17 cellular contexts compared by ENCODE assay signal in genomic region chr10:13416760-13417159, GRCh38.
"Had no signal": no experiment of that assay in that cellular context is flagged by ENCODE, and none has a peak within 500 bp of the region (broad histone marks: within the 10 kb centered on the region; RNA-seq: fewer than 3 reads in every experiment).

No MANE protein-coding gene starts in this region.

- H3K36me3 Mint-ChIP-seq: stimulated activated naive B cell treated with anti-CD40 and anti-IgM and Interleukin-4, amounts not matched to agents 10 μg/mL and 1 μg/mL and 100 μg/mL, for 72 hours had no signal

- ATAC-seq: esophagus mucosa; heart left ventricle; psoas muscle; sciatic nerve; stimulated activated naive B cell treated with anti-CD40 and anti-IgM and Interleukin-4, amounts not matched to agents 10 μg/mL and 1 μg/mL and 100 μg/mL, for 72 hours; stimulated activated naive CD8-positive, alpha-beta T cell treated with anti-CD3 and anti-CD28 coated beads, Interleukin-15, amount 100 ng/mL, for 72 hours had no signal

- H3K27me3 Mint-ChIP-seq: stimulated activated naive CD8-positive, alpha-beta T cell treated with anti-CD3 and anti-CD28 coated beads, Interleukin-15, amount 100 ng/mL, for 72 hours had no signal

- H3K4me3 Mint-ChIP-seq: naive B cell; nephron; stimulated activated naive B cell treated with anti-CD40 and anti-IgM and Interleukin-4, amounts not matched to agents 10 μg/mL and 1 μg/mL and 100 μg/mL, for 72 hours; stimulated activated naive CD8-positive, alpha-beta T cell treated with anti-CD3 and anti-CD28 coated beads, Interleukin-15, amount 100 ng/mL, for 72 hours had no signal

- H3K4me1 ChIP-seq: heart left ventricle, psoas muscle, testis, tibial nerve had no signal

- H3K4me1 Mint-ChIP-seq: nephron; stimulated activated naive CD8-positive, alpha-beta T cell treated with anti-CD3 and anti-CD28 coated beads, Interleukin-15, amount 100 ng/mL, for 72 hours had no signal

- H3K27ac Mint-ChIP-seq: nephron; stimulated activated naive B cell treated with anti-CD40 and anti-IgM and Interleukin-4, amounts not matched to agents 10 μg/mL and 1 μg/mL and 100 μg/mL, for 72 hours; stimulated activated naive CD8-positive, alpha-beta T cell treated with anti-CD3 and anti-CD28 coated beads, Interleukin-15, amount 100 ng/mL, for 72 hours had no signal

- H3K4me3 ChIP-seq: heart left ventricle, psoas muscle, spleen, testis, tibial nerve had no signal

- H3K27me3 ChIP-seq: heart left ventricle, spleen, testis, tibial nerve had no signal

- DNase-seq: effector memory CD4-positive, alpha-beta T cell; heart left ventricle; hypothalamus; mesendoderm; naive B cell; psoas muscle; spleen; stimulated activated CD4-positive, alpha-beta T cell treated with anti-CD3 and anti-CD28 coated beads, Interleukin-15, amount 100 ng/mL, for 24 hours; stimulated activated CD4-positive, alpha-beta T cell treated with anti-CD3 and anti-CD28 coated beads, Interleukin-1b, Interleukin-23, amount 100 ng/mL, for 48 hours; stimulated activated CD4-positive, alpha-beta T cell treated with anti-CD3 and anti-CD28 coated beads, Interleukin-4, amount 100 ng/mL, for 24 hours; stimulated activated naive B cell treated with anti-CD40 and anti-IgM and Interleukin-4, amounts not matched to agents 10 μg/mL and 1 μg/mL and 100 μg/mL, for 72 hours; stimulated activated naive CD8-positive, alpha-beta T cell treated with anti-CD3 and anti-CD28 coated beads, Interleukin-15, amount 100 ng/mL, for 72 hours; testis had no signal

- H3K36me3 ChIP-seq: heart left ventricle, spleen, tibial nerve had no signal

- H3K27ac ChIP-seq: heart left ventricle, psoas muscle, spleen, testis, tibial nerve had no signal

- H3K9me3 ChIP-seq: psoas muscle, testis had no signal
